ENCODE assay signal across 20 cellular contexts in the genomic region with DNA sequence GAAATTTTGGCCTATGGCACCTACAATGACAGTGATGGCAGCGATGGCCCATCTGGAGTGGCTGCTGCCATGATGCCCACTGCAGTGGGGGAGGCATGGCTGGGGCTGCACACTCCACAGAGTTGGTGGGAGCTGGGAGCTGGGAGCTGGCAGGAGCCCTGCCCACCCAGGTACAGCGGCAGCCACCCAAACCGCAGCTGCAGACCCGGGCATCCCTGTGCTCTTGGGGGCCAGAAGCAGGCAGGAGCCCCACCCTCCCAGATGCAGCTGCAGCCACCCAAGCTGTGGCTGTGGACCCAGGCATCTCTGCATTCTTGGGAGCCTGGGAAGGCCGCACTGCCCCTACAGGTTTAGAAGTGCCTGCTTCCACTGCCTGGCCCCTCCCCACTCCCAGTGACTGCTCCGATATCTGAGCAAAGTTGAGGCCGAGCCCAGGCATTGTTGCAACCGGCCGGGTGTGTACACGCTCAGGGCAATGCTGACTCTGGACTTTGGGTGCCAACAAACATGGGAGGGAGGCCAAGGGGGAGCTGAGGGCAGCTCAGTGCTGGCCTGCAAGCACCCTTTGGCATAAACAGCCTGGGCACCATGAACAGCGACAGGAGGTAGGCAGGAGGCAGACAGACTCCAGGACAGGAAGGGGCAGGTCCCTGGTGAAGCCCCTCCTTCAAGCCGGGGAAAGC.
DNase-seq lines count a peak whose midpoint lies in the region; ATAC-seq and TF ChIP-seq lines count a peak whose summit lies in the region.
"Had no signal": no experiment of that assay in that cellular context is flagged by ENCODE, and none has a peak within 500 bp of the region (broad histone marks: within the 10 kb centered on the region; RNA-seq: fewer than 3 reads in every experiment).

No MANE protein-coding gene starts in this region.

- no peaks in the 10 kb centered on the region for H3K9me2 ChIP-seq in HCT116 (ENCODE audit: insufficient read depth)

- H3K9ac ChIP-seq in HCT116 (ENCODE audit: low read length) (no peak overlapping the region), liver (ENCODE audit: low read depth in 1 of 2, low read length in 2 of 2) (no peak overlapping the region)

- H2AFZ ChIP-seq in HCT116 (ENCODE audit: low read depth, low read length, poor library complexity, severe bottlenecking), result no peak overlapping the region
- H2AFZ ChIP-seq: GM23338 had no signal

- H3K79me2 ChIP-seq in HCT116 (ENCODE audit: insufficient read depth, low read length), result no peaks in the 10 kb centered on the region

- POLR2A ChIA-PET in HCT116 (lab: Charles Lee), result no interaction called here

- H3K27me3 ChIP-seq in HCT116 (ENCODE audit: insufficient read depth, low read length) (no peaks in the 10 kb centered on the region), liver (ENCODE audit: control insufficient read depth in 4 of 4, insufficient read depth in 4 of 4, low read length in 3 of 4) (no peaks in the 10 kb centered on the region)
- H3K27me3 ChIP-seq: MG63 had no signal

- ATAC-seq in HCT116, result peak; percentile 38; the same call in 1 of the 2 replicates
- no peak for ATAC-seq in GM21526 (IDR thresholded peaks at IDR 0.05; ENCODE audit: low FRiP score, unreplicated experiment)
- ATAC-seq: A549; CD8-positive, alpha-beta T cell; GM23338 had no signal

- 57% methylated on average over 12 of the region's 12 CpGs for WGBS in liver

- H3K27ac ChIP-seq in C4-2B (peak overlapping the region; percentile 43; the same call in 1 of the 2 replicates), HCT116 (ENCODE audit: low read depth, low read length) (no peak overlapping the region), liver (ENCODE audit: low read depth in 1 of 2, low read length in 2 of 2) (no peak overlapping the region)
- H3K27ac ChIP-seq: A549 had no signal

- CTCF ChIA-PET in HCT116 (lab: Charles Lee), result no interaction called here

- H3K4me2 ChIP-seq in HCT116 (ENCODE audit: low read length), result no peak overlapping the region
- H3K4me2 ChIP-seq: A549, GM23338 had no signal

- TF ChIP-seq CTCF in C4-2B (conservative IDR thresholded peaks at IDR 0.05) (peak; percentile 8; the same call in 1 of the 2 replicates), HCT116 (IDR thresholded peaks at IDR 0.05 in 2 of 3, conservative IDR thresholded peaks at IDR 0.05 in 1 of 3; ENCODE audit: borderline replicate concordance in 1 of 3, insufficient read depth in 1 of 3, low read depth in 2 of 3, low read length in 2 of 3) (no peak), liver (IDR thresholded peaks at IDR 0.05; ENCODE audit: low read depth, low read length, missing input control) (no peak)

- H3K4me1 ChIP-seq in HCT116 (ENCODE audit: control insufficient read depth in 1 of 2, insufficient read depth in 2 of 2, low read length in 2 of 2) (no peaks in the 10 kb centered on the region), liver (ENCODE audit: control insufficient read depth in 4 of 4, insufficient read depth in 4 of 4, low read length in 3 of 4) (no peaks in the 10 kb centered on the region)
- H3K4me1 ChIP-seq: A549 had no signal

- TF ChIP-seq RAD21 in HCT116 (IDR thresholded peaks at IDR 0.05; ENCODE audit: low read depth) (no peak), liver (IDR thresholded peaks at IDR 0.05) (no peak)

- BruUV-seq in HCT116 (replicated peaks; lab: Mats Ljungman, UMichigan), result no TSS peak

- intact Hi-C loops in HCT116 (cut with micrococcal nuclease), result no loop called here

- DNase-seq in HCT116 (ENCODE audit: low read depth, low spot score), result no peak
- peak; percentile 0 for DNase-seq in RPMI7951 (ENCODE audit: low read depth)
- DNase-seq in DMS 273 (lab: John Stamatoyannopoulos, UW; ENCODE audit: unreplicated experiment), result no peak
- DNase-seq in cortex of kidney (lab: John Stamatoyannopoulos, UW), result no peak
- no peak for DNase-seq in KBM-7
- DNase-seq: CD8-positive, alpha-beta T cell; DMS153; HCEC 1CT; IMR-90; MG63; NCI-H1417; NCI-H1694 treated with DMSO at 0.1 percent for 48 hours; NCI-H510A treated with DMSO at 0.1 percent for 48 hours; NCI-H748 treated with DMSO at 0.1 percent for 48 hours; SHP77 had no signal

- in situ Hi-C loops in KBM-7 (cut with MboI; ENCODE audit: low pct_unique_long_range_greater_than_20kb, low sequenced_read_pairs), result no loop called here

- H3K9me3 ChIP-seq in HCT116 (ENCODE audit: control insufficient read depth in 1 of 2, insufficient read depth in 1 of 2, low read depth in 1 of 2, low read length in 2 of 2) (no peaks in the 10 kb centered on the region), liver (ENCODE audit: control insufficient read depth in 4 of 4, low read length in 3 of 4) (no peaks in the 10 kb centered on the region)
- H3K9me3 ChIP-seq: A549, MG63 had no signal

- RAD21 ChIA-PET in HCT116 (lab: Charles Lee; ENCODE audit: low non-redundant PET in 1 of 2, low total read pairs in 2 of 2, uncharacterized antibody in 2 of 2, unreplicated experiment in 2 of 2), result no interaction called here

- no peaks in the 10 kb centered on the region for H4K20me1 ChIP-seq in HCT116 (ENCODE audit: insufficient read depth)

- TF ChIP-seq POLR2A in HCT116 (IDR thresholded peaks at IDR 0.05; ENCODE audit: borderline replicate concordance, extremely low read depth, insufficient read depth, insufficient read length), result no peak

- H3K36me3 ChIP-seq in HCT116 (ENCODE audit: control insufficient read depth in 1 of 2, insufficient read depth in 2 of 2, low read length in 2 of 2) (no peaks in the 10 kb centered on the region), liver (ENCODE audit: control insufficient read depth in 4 of 4, insufficient read depth in 3 of 4, low read depth in 1 of 4, low read length in 3 of 4) (no peaks in the 10 kb centered on the region)
- H3K36me3 ChIP-seq: MG63 had no signal

- H3K4me3 ChIP-seq in HCT116 (replicated peaks in 1 of 2; ENCODE audit: low read depth in 1 of 2, low read length in 2 of 2), result no peak overlapping the region
- no peak overlapping the region for H3K4me3 ChIP-seq in liver (ENCODE audit: low read depth in 1 of 3, low read length in 3 of 3)
- H3K4me3 ChIP-seq: A549, GM23338, MG63 had no signal

TF ChIP-seq in HCT116, 20 proteins besides CTCF, POLR2A, EP300 and RAD21 (continues in another document):
- TF ChIP-seq EZH2phosphoT487 (IDR thresholded peaks at IDR 0.05; ENCODE audit: borderline replicate concordance) (no peak), EGR1 (IDR thresholded peaks at IDR 0.05; ENCODE audit: low read depth) (no peak), ELF1 (IDR thresholded peaks at IDR 0.05; ENCODE audit: borderline replicate concordance, low read depth) (no peak), TCF7L2 (IDR thresholded peaks at IDR 0.05; ENCODE audit: borderline replicate concordance, extremely low read depth, insufficient read depth, insufficient read length) (no peak), ZFX (IDR thresholded peaks at IDR 0.05) (no peak), CBX3 (IDR thresholded peaks at IDR 0.05; ENCODE audit: low read depth) (no peak), YY1 (IDR thresholded peaks at IDR 0.05; ENCODE audit: extremely low read depth, insufficient replicate concordance, low read depth, low read length) (no peak)

TF ChIP-seq in liver, 16 proteins besides CTCF, POLR2A, EP300 and RAD21:
- TF ChIP-seq RXRA (IDR thresholded peaks at IDR 0.05) (peak in 1 of 2 donors; percentile 15), SP1 (IDR thresholded peaks at IDR 0.05) (peak; percentile 14), HNF4A (conservative IDR thresholded peaks at IDR 0.05) (peak; percentile 10 to 49), YY1 (IDR thresholded peaks at IDR 0.05) (no peak), EGR1 (IDR thresholded peaks at IDR 0.05; ENCODE audit: low read depth in 2 of 2) (no peak)
